In genomic region chrY:16673102-16673787, GRCh38 we compare ENCODE assay signal across 20 cellular contexts.
DNase-seq lines count a peak whose midpoint lies in the region; ATAC-seq, FAIRE-seq and TF ChIP-seq lines count a peak whose summit lies in the region.
"Had no signal": no experiment of that assay in that cellular context is flagged by ENCODE, and none has a peak within 500 bp of the region (broad histone marks: within the 10 kb centered on the region; RNA-seq: fewer than 3 reads in every experiment).

No MANE protein-coding gene starts in this region.

- FAIRE-seq in G401.6 (lab: Jason Lieb, UNC), result peak; percentile 45
- FAIRE-seq: GM12891, H54 had no signal

- H3K36me3 ChIP-seq in GM23338 (ENCODE audit: insufficient read depth), result no peaks in the 10 kb centered on the region
- no peaks in the 10 kb centered on the region for H3K36me3 ChIP-seq in PC-9 (ENCODE audit: low read depth)
- H3K36me3 ChIP-seq: HAP-1 had no signal

- no peak overlapping the region for H3K27ac Mint-ChIP-seq in GM23338
- H3K27ac Mint-ChIP-seq: CD4-positive, alpha-beta memory T cell; HFFc6 had no signal

- no peaks in the 10 kb centered on the region for H3K4me1 Mint-ChIP-seq in GM23338
- H3K4me1 Mint-ChIP-seq: CD4-positive, alpha-beta memory T cell had no signal

- H3K27ac ChIP-seq in GM23338 (ENCODE audit: low read depth), result no peak overlapping the region
- H3K27ac ChIP-seq in PC-9, result no peak overlapping the region

- no peaks in the 10 kb centered on the region for H3K79me2 ChIP-seq in GM23338 (replicated peaks; ENCODE audit: insufficient read depth)
- H3K79me2 ChIP-seq in PC-9 (ENCODE audit: low read depth), result no peaks in the 10 kb centered on the region

- TF ChIP-seq CTCF in GM23338 (conservative IDR thresholded peaks at IDR 0.05; ENCODE audit: low read depth in 2 of 2) (no peak), PC-9 (conservative IDR thresholded peaks at IDR 0.05) (no peak)

- no peaks in the 10 kb centered on the region for H4K20me1 ChIP-seq in GM23338 (replicated peaks; ENCODE audit: insufficient read depth)
- no peaks in the 10 kb centered on the region for H4K20me1 ChIP-seq in PC-9 (ENCODE audit: insufficient read depth)

- no peaks in the 10 kb centered on the region for H3K27me3 Mint-ChIP-seq in GM23338 (ENCODE audit: insufficient read depth, low read depth, poor library complexity)
- H3K27me3 Mint-ChIP-seq: CD4-positive, alpha-beta memory T cell had no signal

- peaks cover 3% of the 10 kb centered on the region; the same call in 1 of the 3 replicates for H3K9me3 Mint-ChIP-seq in GM23338
- H3K9me3 Mint-ChIP-seq: CD4-positive, alpha-beta memory T cell had no signal

- no peak overlapping the region for H3K4me2 ChIP-seq in GM23338
- no peak overlapping the region for H3K4me2 ChIP-seq in PC-9

- H3K4me3 Mint-ChIP-seq in GM23338, result no peak overlapping the region
- H3K4me3 Mint-ChIP-seq: CD4-positive, alpha-beta memory T cell; HFFc6 had no signal

- H2AFZ ChIP-seq in GM23338, result peak overlapping the region; percentile 34; the same call in 1 of the 2 replicates
- H2AFZ ChIP-seq in PC-9, result no peak overlapping the region

- H3F3A ChIP-seq in GM23338 (replicated peaks; ENCODE audit: low read depth) (no peaks in the 10 kb centered on the region), PC-9 (ENCODE audit: insufficient read depth, low read depth) (no peaks in the 10 kb centered on the region)

- peak; percentile 86 for ATAC-seq in GM18498 (IDR thresholded peaks at IDR 0.05; ENCODE audit: unreplicated experiment)
- no peak for ATAC-seq in GM23338
- ATAC-seq in GM18909 (IDR thresholded peaks at IDR 0.05; ENCODE audit: poor library complexity, unreplicated experiment), result no peak

- H3K9me2 ChIP-seq in GM23338 (ENCODE audit: insufficient read depth) (no peaks in the 10 kb centered on the region), PC-9 (ENCODE audit: insufficient read depth) (no peaks in the 10 kb centered on the region)

- no TSS peak for BruUV-seq in PC-9 (replicated peaks; lab: Mats Ljungman, UMichigan)

- CTCF ChIA-PET in PC-9 (lab: Charles Lee), result no interaction called here

- no peaks in the 10 kb centered on the region for H3K4me1 ChIP-seq in GM23338 (ENCODE audit: insufficient read depth)
- no peaks in the 10 kb centered on the region for H3K4me1 ChIP-seq in PC-9 (replicated peaks; ENCODE audit: insufficient read depth)
- H3K4me1 ChIP-seq: HAP-1 had no signal

- DNase-seq in GM23338 (ENCODE audit: low spot score) (no peak), MV-4-11 (lab: John Stamatoyannopoulos, UW) (peak; percentile 5), NCI-H1092 treated with DMSO at 0.1 percent for 48 hours (lab: John Stamatoyannopoulos, UW) (no peak), NCI-H1436 (lab: John Stamatoyannopoulos, UW) (no peak), PC-9 (no peak)
- DNase-seq: C1 segment of cervical spinal cord; Calu3; CD4-positive, alpha-beta memory T cell; COR-L47; DMS53; EL; GF-D8; GOT3; HFFc6 had no signal

- POLR2A ChIA-PET in PC-9 (lab: Charles Lee; ENCODE audit: unreplicated experiment), result no interaction called here

- intact Hi-C loops in PC-9 (cut with micrococcal nuclease; ENCODE audit: unreplicated experiment), result no loop called here

- H3K4me3 ChIP-seq in GM23338 (no peak overlapping the region), PC-9 (no peak overlapping the region)
- H3K4me3 ChIP-seq: HAP-1 had no signal

- H3K9me3 ChIP-seq in PC-9 (ENCODE audit: insufficient read depth, low read depth), result no peaks in the 10 kb centered on the region
- H3K9me3 ChIP-seq: HAP-1 had no signal

- H3K36me3 Mint-ChIP-seq in GM23338 (ENCODE audit: low read depth), result no peaks in the 10 kb centered on the region
- H3K36me3 Mint-ChIP-seq: CD4-positive, alpha-beta memory T cell had no signal

- H3K27me3 ChIP-seq in GM23338 (ENCODE audit: insufficient read depth) (no peaks in the 10 kb centered on the region), PC-9 (ENCODE audit: insufficient read depth, low read depth) (no peaks in the 10 kb centered on the region)

TF ChIP-seq in GM23338, 12 proteins besides CTCF, POLR2A, EP300 and RAD21 (continues in another document):
- TF ChIP-seq REST (IDR thresholded peaks at IDR 0.05; ENCODE audit: unreplicated experiment) (no peak), EZH2 (IDR thresholded peaks at IDR 0.05; ENCODE audit: low read depth, unreplicated experiment) (no peak), POLR2AphosphoS5 (IDR thresholded peaks at IDR 0.05; ENCODE audit: low read depth) (no peak), CREB1 (CRISPR knock-in tag; IDR thresholded peaks at IDR 0.05; ENCODE audit: low read depth) (no peak), JUNB (IDR thresholded peaks at IDR 0.05; ENCODE audit: unreplicated experiment) (no peak), ZNF114 (CRISPR knock-in tag; IDR thresholded peaks at IDR 0.05) (no peak), ZNF331 (CRISPR knock-in tag; IDR thresholded peaks at IDR 0.05; ENCODE audit: low read depth) (no peak), NANOG (IDR thresholded peaks at IDR 0.05; ENCODE audit: borderline replicate concordance) (no peak), EZH2phosphoT487 (IDR thresholded peaks at IDR 0.05; ENCODE audit: unreplicated experiment) (no peak), ETS1 (IDR thresholded peaks at IDR 0.05) (no peak), STAT1 (IDR thresholded peaks at IDR 0.05; ENCODE audit: unreplicated experiment) (no peak)
